In the genomic region with DNA sequence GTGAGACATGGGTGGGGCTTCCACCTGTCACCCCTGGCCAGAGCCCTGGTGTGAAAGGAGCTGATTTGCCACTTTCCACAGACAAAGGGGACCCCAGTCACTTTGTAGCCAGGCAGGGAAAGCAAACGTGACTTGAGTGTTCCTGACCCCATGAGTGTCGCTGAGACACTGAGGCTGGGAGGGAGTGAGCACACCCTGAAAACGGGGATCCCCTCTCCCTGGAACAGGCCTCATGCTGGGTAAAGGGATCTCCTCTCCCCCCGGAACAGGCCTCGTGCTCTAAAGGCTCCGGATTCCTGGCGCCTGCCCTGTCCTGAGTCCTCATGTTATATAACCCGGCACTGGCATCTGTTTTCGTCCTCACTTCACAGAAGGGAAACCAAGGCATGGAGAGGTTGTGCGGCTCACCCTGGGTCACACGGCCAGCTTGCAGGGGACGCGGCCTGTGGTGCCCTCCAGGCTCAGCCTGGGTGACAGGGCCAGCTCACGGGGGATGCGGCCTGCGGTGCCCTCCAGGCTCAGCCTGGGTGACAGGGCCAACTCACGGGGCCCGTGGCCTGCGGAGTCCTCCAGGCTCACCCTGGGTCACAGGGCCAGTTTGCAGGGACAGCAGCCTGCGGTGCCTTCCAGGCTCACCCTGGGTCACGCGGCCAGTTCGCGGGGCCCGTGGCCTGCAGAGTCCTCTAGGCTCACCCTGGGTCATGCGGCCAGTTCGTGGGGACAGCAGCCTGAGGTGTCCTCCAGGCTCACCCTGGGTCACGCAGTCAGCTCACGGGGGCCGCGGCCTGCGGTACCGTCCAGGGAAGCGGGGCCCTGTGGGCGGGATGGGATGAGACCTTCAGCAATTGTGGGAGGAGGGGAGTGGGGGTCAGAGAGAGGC, we compare ENCODE assay signal across 26 cellular contexts.
DNase-seq lines count a peak whose midpoint lies in the region; ATAC-seq and TF ChIP-seq lines count a peak whose summit lies in the region.
"Had no signal": no experiment of that assay in that cellular context is flagged by ENCODE, and none has a peak within 500 bp of the region (broad histone marks: within the 10 kb centered on the region; RNA-seq: fewer than 3 reads in every experiment).

No MANE protein-coding gene starts in this region.

- no peak overlapping the region for H3K9ac ChIP-seq in skeletal muscle tissue (ENCODE audit: low read depth in 1 of 3, low read length in 3 of 3)

- H3K27me3 Mint-ChIP-seq in activated CD4-positive, alpha-beta T cell treated with anti-CD3 and anti-CD28 coated beads, Interleukin-2, amount 10 ng/mL, durations not matched to agents 7 days and 5 days: no peaks in the 10 kb centered on the region
- no peaks in the 10 kb centered on the region for H3K27me3 Mint-ChIP-seq in WTC11 (ENCODE audit: low read depth)
- no peaks in the 10 kb centered on the region for H3K27me3 Mint-ChIP-seq in activated T-cell treated with anti-CD3 and anti-CD28 coated beads, Interleukin-2, amount 50 U/mL, for 24 hours
- H3K27me3 Mint-ChIP-seq: CD4-positive, alpha-beta T cell had no signal

- H3K4me3 ChIP-seq in right lobe of liver: no peak overlapping the region
- no peak overlapping the region for H3K4me3 ChIP-seq in skeletal muscle tissue (ENCODE audit: low read length in 3 of 3)
- H3K4me3 ChIP-seq: breast epithelium, ovary had no signal

- H3K4me1 ChIP-seq in right lobe of liver: no peaks in the 10 kb centered on the region
- peaks cover 0 to 9% (median 0%) of the 10 kb centered on the region in 3 donors for H3K4me1 ChIP-seq in skeletal muscle tissue (ENCODE audit: control insufficient read depth in 3 of 3, insufficient read depth in 3 of 3, low read length in 3 of 3)
- H3K4me1 ChIP-seq: breast epithelium had no signal

- H3K36me3 ChIP-seq in right lobe of liver (no peaks in the 10 kb centered on the region), skeletal muscle tissue (ENCODE audit: control insufficient read depth in 3 of 3, insufficient read depth in 3 of 3, low read length in 3 of 3) (no peaks in the 10 kb centered on the region)
- H3K36me3 ChIP-seq: breast epithelium, ovary, WERI-Rb-1 had no signal

- intact Hi-C loops in right lobe of liver (cut with DNase I): no loop called here

- TF ChIP-seq CTCF in WTC11 (IDR thresholded peaks at IDR 0.05): no peak
- TF ChIP-seq CTCF in right lobe of liver (IDR thresholded peaks at IDR 0.05): no peak

- POLR2A ChIA-PET in activated CD4-positive, alpha-beta T cell treated with anti-CD3 and anti-CD28 coated beads, Interleukin-2, amount 10 ng/mL, durations not matched to agents 7 days and 5 days (lab: Charles Lee): no interaction called here
- POLR2A ChIA-PET in WTC11 (lab: Charles Lee): no interaction called here

- H3K4me3 Mint-ChIP-seq in activated CD4-positive, alpha-beta T cell treated with anti-CD3 and anti-CD28 coated beads, Interleukin-2, amount 10 ng/mL, durations not matched to agents 7 days and 5 days: no peak overlapping the region
- no peak overlapping the region for H3K4me3 Mint-ChIP-seq in WTC11
- H3K4me3 Mint-ChIP-seq in activated T-cell treated with anti-CD3 and anti-CD28 coated beads, Interleukin-2, amount 50 U/mL, for 24 hours: no peak overlapping the region
- H3K4me3 Mint-ChIP-seq: activated naive CD4-positive, alpha-beta T cell treated with anti-CD3 and anti-CD28 coated beads for 36 hours; activated T-helper 1 cell treated with anti-CD3 and anti-CD28 coated beads, Interleukin-12 subunit alpha, Interleukin-12 subunit beta, Interleukin-2, Interleukin-4 antibody, amounts not matched to agents 30 ng/mL and 10 ng/mL and 1 ng/mL, durations not matched to agents 14 hours and 24 hours and 36 hours; CD4-positive, alpha-beta T cell had no signal

- no peak for ATAC-seq in WTC11
- ATAC-seq in right lobe of liver: no peak
- ATAC-seq in HG02571 (IDR thresholded peaks at IDR 0.05; ENCODE audit: unreplicated experiment): no peak
- ATAC-seq: left colon had no signal

- CTCF ChIA-PET in activated CD4-positive, alpha-beta T cell treated with anti-CD3 and anti-CD28 coated beads, Interleukin-2, amount 10 ng/mL, durations not matched to agents 7 days and 5 days (lab: Charles Lee): interaction anchor here (0.6 kb wide), 1 partner anchor 525 kb away, joined by 3 read pairs; no protein-coding TSS in a partner anchor
- CTCF ChIA-PET in WTC11 (lab: Charles Lee): no interaction called here

- no peaks in the 10 kb centered on the region for H3K27me3 ChIP-seq in right lobe of liver
- peaks cover 8 to 22% (median 18%) of the 10 kb centered on the region in 3 donors for H3K27me3 ChIP-seq in skeletal muscle tissue (ENCODE audit: control insufficient read depth in 3 of 3, insufficient read depth in 3 of 3, low read length in 3 of 3)
- H3K27me3 ChIP-seq: breast epithelium, ovary had no signal

- H3K27ac ChIP-seq in right lobe of liver (no peak overlapping the region), skeletal muscle tissue (ENCODE audit: low read depth, low read length) (peak overlapping the region; percentile 30)
- H3K27ac ChIP-seq: breast epithelium, ovary, WERI-Rb-1 had no signal

- H3K9me3 ChIP-seq in right lobe of liver (peaks cover 0 to 2% (median 0%) of the 10 kb centered on the region in 4 donors), skeletal muscle tissue (ENCODE audit: control insufficient read depth in 3 of 3, low read length in 3 of 3) (peaks cover 9 to 10% (median 10%) of the 10 kb centered on the region in 3 donors)
- H3K9me3 ChIP-seq: ovary had no signal

- peak overlapping the region; percentile 25 for H3K27ac Mint-ChIP-seq in activated CD4-positive, alpha-beta T cell treated with anti-CD3 and anti-CD28 coated beads, Interleukin-2, amount 10 ng/mL, durations not matched to agents 7 days and 5 days
- no peak overlapping the region for H3K27ac Mint-ChIP-seq in WTC11
- H3K27ac Mint-ChIP-seq in activated T-cell treated with anti-CD3 and anti-CD28 coated beads, Interleukin-2, amount 50 U/mL, for 24 hours: no peak overlapping the region
- H3K27ac Mint-ChIP-seq: activated naive CD4-positive, alpha-beta T cell treated with anti-CD3 and anti-CD28 coated beads for 36 hours; activated T-helper 1 cell treated with anti-CD3 and anti-CD28 coated beads, Interleukin-12 subunit alpha, Interleukin-12 subunit beta, Interleukin-2, Interleukin-4 antibody, amounts not matched to agents 30 ng/mL and 10 ng/mL and 1 ng/mL, durations not matched to agents 14 hours and 24 hours and 36 hours; CD4-positive, alpha-beta T cell; naive B cell had no signal

- peaks cover 12% of the 10 kb centered on the region for H3K9me3 Mint-ChIP-seq in activated CD4-positive, alpha-beta T cell treated with anti-CD3 and anti-CD28 coated beads, Interleukin-2, amount 10 ng/mL, durations not matched to agents 7 days and 5 days
- peaks cover 11% of the 10 kb centered on the region for H3K9me3 Mint-ChIP-seq in WTC11
- H3K9me3 Mint-ChIP-seq in activated T-cell treated with anti-CD3 and anti-CD28 coated beads, Interleukin-2, amount 50 U/mL, for 24 hours: peaks cover 7% of the 10 kb centered on the region
- H3K9me3 Mint-ChIP-seq: CD4-positive, alpha-beta T cell had no signal

- H3K36me3 Mint-ChIP-seq in activated CD4-positive, alpha-beta T cell treated with anti-CD3 and anti-CD28 coated beads, Interleukin-2, amount 10 ng/mL, durations not matched to agents 7 days and 5 days (ENCODE audit: low read depth): no peaks in the 10 kb centered on the region
- peaks cover 9% of the 10 kb centered on the region for H3K36me3 Mint-ChIP-seq in WTC11
- H3K36me3 Mint-ChIP-seq in activated T-cell treated with anti-CD3 and anti-CD28 coated beads, Interleukin-2, amount 50 U/mL, for 24 hours (ENCODE audit: low read depth): no peaks in the 10 kb centered on the region

- no CpG with 5 or more reads among the region's 35 CpGs for WGBS in right lobe of liver (ENCODE audit: insufficient coverage, low coverage, low lambda C conversion rate, missing lambda C conversion rate)

- H3K4me1 Mint-ChIP-seq in activated CD4-positive, alpha-beta T cell treated with anti-CD3 and anti-CD28 coated beads, Interleukin-2, amount 10 ng/mL, durations not matched to agents 7 days and 5 days: no peaks in the 10 kb centered on the region
- no peaks in the 10 kb centered on the region for H3K4me1 Mint-ChIP-seq in WTC11
- no peaks in the 10 kb centered on the region for H3K4me1 Mint-ChIP-seq in activated T-cell treated with anti-CD3 and anti-CD28 coated beads, Interleukin-2, amount 50 U/mL, for 24 hours (ENCODE audit: low read depth)

- no peak for TF ChIP-seq POLR2A in right lobe of liver (IDR thresholded peaks at IDR 0.05)

- no peak for DNase-seq in activated CD4-positive, alpha-beta T cell treated with anti-CD3 and anti-CD28 coated beads, Interleukin-2, amount 10 ng/mL, durations not matched to agents 7 days and 5 days
- DNase-seq in activated CD4-positive, alpha-beta T cell treated with anti-CD3 and anti-CD28 coated beads, Interleukin-2, amount 50 U/mL, for 48 hours: no peak
- DNase-seq in WTC11 (ENCODE audit: low spot score) (peak; percentile 9), right lobe of liver (peak in 2 of 3 donors; percentile 14 to 47), SKM-1 (lab: John Stamatoyannopoulos, UW; ENCODE audit: unreplicated experiment) (no peak)
- no peak for DNase-seq in activated T-cell treated with anti-CD3 and anti-CD28 coated beads, Interleukin-2, amount 50 U/mL, for 24 hours
- DNase-seq: activated CD4-positive, alpha-beta T cell treated with anti-CD3 and anti-CD28 coated beads, Interleukin-2, amount 50 U/mL, for 1 hour; activated naive CD4-positive, alpha-beta T cell treated with anti-CD3 and anti-CD28 coated beads for 36 hours; amniotic stem cell; CD4-positive, alpha-beta T cell; effector CD8-positive, alpha-beta T cell; left colon; naive B cell; NCI-H1048; NCI-H1694 treated with DMSO at 0.1 percent for 48 hours; OCI-M1; SHP77; stimulated activated CD4-positive, alpha-beta T cell treated with anti-CD3 and anti-CD28 coated beads, Interleukin-4, amount 100 ng/mL, for 4 hours; stimulated activated naive CD4-positive, alpha-beta T cell treated with Interleukin-2 at 50 U/mL for 16 hours; T1000; WERI-Rb-1 had no signal

TF ChIP-seq in WTC11, 78 proteins besides CTCF, POLR2A, EP300 and RAD21 (continues in another document):
- TF ChIP-seq CBFB (CRISPR knock-in tag; IDR thresholded peaks at IDR 0.05; ENCODE audit: low read depth) (no peak), NR2C2 (CRISPR knock-in tag; IDR thresholded peaks at IDR 0.05) (no peak), JUN (CRISPR knock-in tag; IDR thresholded peaks at IDR 0.05) (no peak), GABPB1 (CRISPR knock-in tag; IDR thresholded peaks at IDR 0.05) (no peak)
- TF ChIP-seq, protein P1, sequence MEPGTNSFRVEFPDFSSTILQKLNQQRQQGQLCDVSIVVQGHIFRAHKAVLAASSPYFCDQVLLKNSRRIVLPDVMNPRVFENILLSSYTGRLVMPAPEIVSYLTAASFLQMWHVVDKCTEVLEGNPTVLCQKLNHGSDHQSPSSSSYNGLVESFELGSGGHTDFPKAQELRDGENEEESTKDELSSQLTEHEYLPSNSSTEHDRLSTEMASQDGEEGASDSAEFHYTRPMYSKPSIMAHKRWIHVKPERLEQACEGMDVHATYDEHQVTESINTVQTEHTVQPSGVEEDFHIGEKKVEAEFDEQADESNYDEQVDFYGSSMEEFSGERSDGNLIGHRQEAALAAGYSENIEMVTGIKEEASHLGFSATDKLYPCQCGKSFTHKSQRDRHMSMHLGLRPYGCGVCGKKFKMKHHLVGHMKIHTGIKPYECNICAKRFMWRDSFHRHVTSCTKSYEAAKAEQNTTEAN (CRISPR knock-in tag; IDR thresholded peaks at IDR 0.05): no peak

Comparison
In these comparisons a context has a peak if more than half of its experiments do, and no peak if none do; other contexts are left out.
1. DNase-seq: peak in WTC11 (single experiment) and right lobe of liver (2 of 3); none in activated CD4-positive, alpha-beta T cell treated with anti-CD3 and anti-CD28 coated beads, Interleukin-2, amount 10 ng/mL, durations not matched to agents 7 days and 5 days (single experiment), activated CD4-positive, alpha-beta T cell treated with anti-CD3 and anti-CD28 coated beads, Interleukin-2, amount 50 U/mL, for 48 hours (0 of 2), SKM-1 (single experiment) and activated T-cell treated with anti-CD3 and anti-CD28 coated beads, Interleukin-2, amount 50 U/mL, for 24 hours (single experiment).